12 cellular contexts compared by ENCODE assay signal in the genomic region with DNA sequence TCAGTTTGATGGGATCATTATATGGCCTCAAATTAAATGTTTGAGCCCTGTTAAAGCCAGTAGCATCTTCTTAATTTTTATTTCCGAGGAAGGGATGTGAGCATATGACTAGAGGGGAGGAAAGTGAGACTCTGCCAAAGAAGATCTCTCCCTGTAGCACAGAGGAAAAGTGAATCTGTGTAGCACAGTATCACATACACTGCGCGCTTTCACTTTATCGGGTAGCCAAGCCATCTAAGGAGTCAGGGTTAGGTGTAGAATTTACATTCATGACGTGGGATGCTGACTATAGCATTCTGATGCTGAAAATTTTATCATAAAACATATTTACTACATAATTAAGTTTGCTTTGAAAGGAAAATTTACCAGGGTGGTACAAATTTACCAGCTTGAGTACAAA. TPM values are rescaled to one million over a fixed set of nuclear protein-coding genes. Genes with fewer than 3 reads are reported as not detected.
DNase-seq lines count a peak whose midpoint lies in the region; ATAC-seq and TF ChIP-seq lines count a peak whose summit lies in the region.
"Had no signal": no experiment of that assay in that cellular context is flagged by ENCODE, and none has a peak within 500 bp of the region (broad histone marks: within the 10 kb centered on the region; RNA-seq: fewer than 3 reads in every experiment).

No MANE protein-coding gene starts in this region.

- H3K27me3 Mint-ChIP-seq in activated CD4-positive, alpha-beta T cell treated with anti-CD3 and anti-CD28 coated beads for 36 hours, result no peaks in the 10 kb centered on the region
- H3K27me3 Mint-ChIP-seq in T-helper 17 cell, result no peaks in the 10 kb centered on the region
- no peaks in the 10 kb centered on the region for H3K27me3 Mint-ChIP-seq in stimulated activated memory B cell treated with anti-CD40 and anti-IgM and Interleukin-4, amounts not matched to agents 10 μg/mL and 1 μg/mL and 100 μg/mL, for 72 hours

- H3K9me3 ChIP-seq in T-helper 17 cell (ENCODE audit: control insufficient read depth, low read length, poor library complexity, severe bottlenecking), result no peaks in the 10 kb centered on the region
- no peaks in the 10 kb centered on the region for H3K9me3 ChIP-seq in endocrine pancreas (ENCODE audit: control insufficient read depth, low read length)
- no peaks in the 10 kb centered on the region for H3K9me3 ChIP-seq in right atrium auricular region
- H3K9me3 ChIP-seq: ascending aorta, pancreas had no signal

- H3K9me3 Mint-ChIP-seq in activated CD4-positive, alpha-beta T cell treated with anti-CD3 and anti-CD28 coated beads for 36 hours (ENCODE audit: low read depth), result no peaks in the 10 kb centered on the region
- H3K9me3 Mint-ChIP-seq in stimulated activated memory B cell treated with anti-CD40 and anti-IgM and Interleukin-4, amounts not matched to agents 10 μg/mL and 1 μg/mL and 100 μg/mL, for 72 hours, result no peaks in the 10 kb centered on the region

- peak overlapping the region; percentile 97 for H3K27ac Mint-ChIP-seq in activated CD4-positive, alpha-beta T cell treated with anti-CD3 and anti-CD28 coated beads for 36 hours
- peak overlapping the region; percentile 93 for H3K27ac Mint-ChIP-seq in T-helper 17 cell
- peak overlapping the region; percentile 93 for H3K27ac Mint-ChIP-seq in stimulated activated memory B cell treated with anti-CD40 and anti-IgM and Interleukin-4, amounts not matched to agents 10 μg/mL and 1 μg/mL and 100 μg/mL, for 72 hours

- H3K36me3 ChIP-seq in endocrine pancreas (ENCODE audit: control insufficient read depth, insufficient read depth, low read length) (no peaks in the 10 kb centered on the region), right atrium auricular region (no peaks in the 10 kb centered on the region)
- H3K36me3 ChIP-seq: ascending aorta, pancreas had no signal

- peak overlapping the region; percentile 94 for H3K4me3 Mint-ChIP-seq in activated CD4-positive, alpha-beta T cell treated with anti-CD3 and anti-CD28 coated beads for 36 hours
- peak overlapping the region; percentile 95 for H3K4me3 Mint-ChIP-seq in T-helper 17 cell
- H3K4me3 Mint-ChIP-seq in stimulated activated memory B cell treated with anti-CD40 and anti-IgM and Interleukin-4, amounts not matched to agents 10 μg/mL and 1 μg/mL and 100 μg/mL, for 72 hours, result peak overlapping the region; percentile 95

- H3K27ac ChIP-seq in right atrium auricular region, result no peak overlapping the region
- H3K27ac ChIP-seq: ascending aorta, pancreas had no signal

- peak; percentile 55 for ATAC-seq in activated CD4-positive, alpha-beta T cell treated with anti-CD3 and anti-CD28 coated beads for 36 hours
- peak; percentile 44 for ATAC-seq in T-helper 17 cell
- no peak for ATAC-seq in stimulated activated memory B cell treated with anti-CD40 and anti-IgM and Interleukin-4, amounts not matched to agents 10 μg/mL and 1 μg/mL and 100 μg/mL, for 72 hours
- no peak for ATAC-seq in GM21619 (IDR thresholded peaks at IDR 0.05; ENCODE audit: unreplicated experiment)
- no peak for ATAC-seq in GM21367 (IDR thresholded peaks at IDR 0.05; ENCODE audit: unreplicated experiment)
- ATAC-seq: pancreas had no signal

- peaks cover 70% of the 10 kb centered on the region for H3K4me1 Mint-ChIP-seq in activated CD4-positive, alpha-beta T cell treated with anti-CD3 and anti-CD28 coated beads for 36 hours
- H3K4me1 Mint-ChIP-seq in T-helper 17 cell, result peaks cover 48% of the 10 kb centered on the region
- peaks cover 45% of the 10 kb centered on the region for H3K4me1 Mint-ChIP-seq in stimulated activated memory B cell treated with anti-CD40 and anti-IgM and Interleukin-4, amounts not matched to agents 10 μg/mL and 1 μg/mL and 100 μg/mL, for 72 hours

- H3K27me3 ChIP-seq in endocrine pancreas (ENCODE audit: control insufficient read depth, insufficient read depth, low read length) (no peaks in the 10 kb centered on the region), right atrium auricular region (no peaks in the 10 kb centered on the region)
- H3K27me3 ChIP-seq: ascending aorta, pancreas had no signal

- peaks cover 34% of the 10 kb centered on the region for H3K36me3 Mint-ChIP-seq in activated CD4-positive, alpha-beta T cell treated with anti-CD3 and anti-CD28 coated beads for 36 hours (ENCODE audit: low read depth)
- peaks cover 2% of the 10 kb centered on the region for H3K36me3 Mint-ChIP-seq in T-helper 17 cell (ENCODE audit: low read depth)
- H3K36me3 Mint-ChIP-seq in stimulated activated memory B cell treated with anti-CD40 and anti-IgM and Interleukin-4, amounts not matched to agents 10 μg/mL and 1 μg/mL and 100 μg/mL, for 72 hours, result peaks cover 15% of the 10 kb centered on the region

- POLR2A ChIA-PET in activated CD4-positive, alpha-beta T cell treated with anti-CD3 and anti-CD28 coated beads for 36 hours (lab: Charles Lee), result interaction anchor here (1.1 to 2.5 kb wide), 2 partner anchors 10 to 11 kb away, joined by 4 to 9 read pairs; no protein-coding TSS in a partner anchor

- CTCF ChIA-PET in activated CD4-positive, alpha-beta T cell treated with anti-CD3 and anti-CD28 coated beads for 36 hours (lab: Charles Lee), result interaction anchor here (1.2 to 3.6 kb wide), 2 partner anchors 14 to 18 kb away, joined by 3 to 16 read pairs; no protein-coding TSS in a partner anchor

- H3K4me1 ChIP-seq in endocrine pancreas (ENCODE audit: control insufficient read depth, insufficient read depth, low read length) (no peaks in the 10 kb centered on the region), right atrium auricular region (peaks cover 0 to 18% of the 10 kb centered on the region in 2 donors)

- intact Hi-C loops in activated CD4-positive, alpha-beta T cell treated with anti-CD3 and anti-CD28 coated beads for 36 hours (cut with DNase I, micrococcal nuclease), result loop anchor here (1.0 to 5.0 kb wide), 6 partner anchors 10 to 128 kb away; no protein-coding TSS in a partner anchor

- no peak for TF ChIP-seq CTCF in right atrium auricular region (IDR thresholded peaks at IDR 0.05)

- H3K4me3 ChIP-seq in endocrine pancreas (ENCODE audit: control insufficient read depth, insufficient read depth, low read length) (peak overlapping the region; percentile 28), right atrium auricular region (no peak overlapping the region)

- peak; percentile 60 for DNase-seq in activated CD4-positive, alpha-beta T cell treated with anti-CD3 and anti-CD28 coated beads for 36 hours
- no peak for DNase-seq in activated CD4-positive, alpha-beta T cell treated with anti-CD3 and anti-CD28 coated beads, Interleukin-2, amount 50 U/mL, for 1 hour
- DNase-seq in T-helper 17 cell (no peak), right atrium auricular region (ENCODE audit: low spot score) (no peak)
- DNase-seq: islet precursor cell, NCI-H1105 treated with DMSO at 0.1 percent for 48 hours, pancreas had no signal

- H3K9ac ChIP-seq in endocrine pancreas (ENCODE audit: control insufficient read depth, insufficient read depth, low read length), result peak overlapping the region; percentile 72

RNA-seq across cellular contexts. Expression of gene LRRC8D, which starts 24.0 kb away (rescaled TPM):
- total RNA-seq in activated CD4-positive, alpha-beta T cell treated with anti-CD3 and anti-CD28 coated beads for 36 hours, result 10 to 100 TPM; 24.3 to 30.0 TPM
- total RNA-seq in T-helper 17 cell, result 10 to 100 TPM; 28.3 to 33.5 TPM
- total RNA-seq in right atrium auricular region, result 10 to 100 TPM in 1 of 2 donors, 1 to 10 TPM in 1; 9.0 to 10.9 TPM

Comparison
In these comparisons a context has a peak if more than half of its experiments do, and no peak if none do; other contexts are left out.
1. ATAC-seq: peak in activated CD4-positive, alpha-beta T cell treated with anti-CD3 and anti-CD28 coated beads for 36 hours (single experiment) and T-helper 17 cell (single experiment); none in stimulated activated memory B cell treated with anti-CD40 and anti-IgM and Interleukin-4, amounts not matched to agents 10 μg/mL and 1 μg/mL and 100 μg/mL, for 72 hours (single experiment), GM21619 (single experiment) and GM21367 (single experiment).
2. Peak in every context shown above with its lines, with median percentiles within 50 percentile points of each other: H3K27ac Mint-ChIP-seq and H3K4me3 Mint-ChIP-seq.